7 cellular contexts compared by ENCODE assay signal in the genomic region with DNA sequence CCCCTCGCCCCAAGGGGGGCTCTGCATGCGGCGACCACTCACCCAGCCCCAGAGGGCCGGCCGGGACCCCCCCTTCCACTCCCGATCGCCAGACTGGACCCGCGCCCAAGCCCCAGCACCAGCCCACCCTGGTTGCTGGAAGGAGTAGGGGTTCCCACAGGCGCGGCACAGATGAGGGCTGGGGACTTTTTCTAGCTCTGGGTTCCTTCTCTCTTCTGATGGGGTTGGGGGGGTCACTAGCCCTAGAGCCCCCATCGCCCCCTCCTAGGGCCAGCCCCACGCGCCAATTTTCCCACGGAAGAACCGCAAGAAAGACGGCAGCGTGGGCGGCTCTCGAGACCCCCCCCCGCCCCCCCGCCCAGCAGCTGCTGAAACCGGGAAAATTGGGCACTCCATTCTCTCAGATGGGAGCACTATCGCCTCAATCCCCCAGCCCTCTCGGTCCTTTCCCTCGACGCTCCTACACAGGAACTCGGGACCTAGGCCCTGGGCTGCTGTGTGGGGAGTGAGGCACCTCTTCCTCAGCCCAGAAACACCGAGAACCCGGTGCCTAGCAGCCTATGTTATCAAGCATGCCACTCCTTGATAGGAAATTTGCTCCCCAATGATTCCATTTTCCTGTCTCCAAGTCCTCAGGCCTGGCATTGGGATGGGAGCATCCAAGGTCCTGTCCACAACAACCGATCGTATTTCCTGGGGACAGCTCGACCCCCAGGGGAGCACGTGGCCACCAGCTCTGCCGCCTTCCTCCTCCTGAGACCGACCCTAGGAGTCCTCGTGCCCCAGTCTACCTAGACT. TPM values are rescaled to one million over a fixed set of nuclear protein-coding genes. Genes with fewer than 3 reads are reported as not detected.
DNase-seq lines count a peak whose midpoint lies in the region; ATAC-seq, FAIRE-seq and TF ChIP-seq lines count a peak whose summit lies in the region.

No MANE protein-coding gene starts in this region.

- WGBS in neuronal stem cell (ENCODE audit: extremely low coverage in 2 of 2, insufficient read length in 2 of 2, insufficient replicate concordance in 1 of 2), 2 donors, result no CpG with 5 or more reads among the region's 37 CpGs

- H3K18ac ChIP-seq in neuronal stem cell (ENCODE audit: low read length), result peak overlapping the region; percentile 97

- H3K4me2 ChIP-seq in DND-41 (ENCODE audit: insufficient read depth, low read length) (peak overlapping the region; percentile 91), Loucy (ENCODE audit: low read depth, low read length, poor library complexity, severe bottlenecking) (peak overlapping the region; percentile 66), neuronal stem cell (ENCODE audit: insufficient read depth, low read length, poor library complexity, severe bottlenecking) (peak overlapping the region; percentile 85)

- peak overlapping the region; percentile 22 for H2BK120ac ChIP-seq in neuronal stem cell (ENCODE audit: low read depth, low read length)

- H4K20me1 ChIP-seq in DND-41 (ENCODE audit: insufficient read depth, low read length) (no peaks in the 10 kb centered on the region), Loucy (ENCODE audit: insufficient read depth, low read length, poor library complexity, severe bottlenecking) (no peaks in the 10 kb centered on the region)

- no peak for FAIRE-seq in bronchial epithelial cell (lab: Jason Lieb, UNC)

- peak overlapping the region; percentile 94 for H3K23ac ChIP-seq in neuronal stem cell (ENCODE audit: low read depth, low read length, poor library complexity)

- peak overlapping the region; percentile 99 for H2BK15ac ChIP-seq in neuronal stem cell (ENCODE audit: low read length)

- H2AFZ ChIP-seq in DND-41 (ENCODE audit: low read depth, low read length) (peak overlapping the region; percentile 69), Loucy (ENCODE audit: low read length) (no peak overlapping the region), neuronal stem cell (ENCODE audit: low read length) (peak overlapping the region; percentile 82)

- no peaks in the 10 kb centered on the region for H3F3A ChIP-seq in Loucy (ENCODE audit: low read depth)

- peaks cover 32% of the 10 kb centered on the region for H3K27me3 ChIP-seq in DND-41 (ENCODE audit: insufficient read depth, low read length, poor library complexity)
- H3K27me3 ChIP-seq in Loucy (ENCODE audit: insufficient read depth, low read length, poor library complexity, severe bottlenecking), result no peaks in the 10 kb centered on the region
- peaks cover 45% of the 10 kb centered on the region for H3K27me3 ChIP-seq in bronchial epithelial cell (ENCODE audit: control insufficient read depth, insufficient read depth, low read length)
- H3K27me3 ChIP-seq in neuronal stem cell (ENCODE audit: control insufficient read depth in 3 of 3, insufficient read depth in 3 of 3, low read depth in 1 of 3, low read length in 3 of 3), result peaks cover 57 to 86% (median 63%) of the 10 kb centered on the region in 3 experiments

- H3K36me3 ChIP-seq in DND-41 (ENCODE audit: insufficient read depth, low read length) (no peaks in the 10 kb centered on the region), Loucy (ENCODE audit: insufficient read depth, low read length) (no peaks in the 10 kb centered on the region), bronchial epithelial cell (ENCODE audit: control insufficient read depth, insufficient read depth, low read length) (no peaks in the 10 kb centered on the region), neuronal stem cell (replicated peaks in 1 of 2; ENCODE audit: control insufficient read depth in 2 of 2, insufficient read depth in 2 of 2, low read length in 2 of 2) (no peaks in the 10 kb centered on the region)

- peak overlapping the region; percentile 85 for H2BK5ac ChIP-seq in neuronal stem cell (ENCODE audit: low read length)

- H3K4me1 ChIP-seq in DND-41 (ENCODE audit: insufficient read depth, low read length) (peaks cover 49% of the 10 kb centered on the region), Loucy (ENCODE audit: insufficient read depth, low read length, poor library complexity, severe bottlenecking) (peaks cover 16% of the 10 kb centered on the region), neuronal stem cell (ENCODE audit: control insufficient read depth in 2 of 2, insufficient read depth in 1 of 2, low read depth in 1 of 2, low read length in 2 of 2) (peaks cover 30 to 32% of the 10 kb centered on the region in 2 donors)

- peak overlapping the region; percentile 96 for H3K4ac ChIP-seq in neuronal stem cell (ENCODE audit: low read length)

- no peaks in the 10 kb centered on the region for H3K79me2 ChIP-seq in DND-41 (ENCODE audit: insufficient read depth, low read length)
- H3K79me2 ChIP-seq in Loucy (ENCODE audit: insufficient read depth, low read length), result peaks cover 20% of the 10 kb centered on the region; the same call in 1 of the 2 replicates

- no peaks in the 10 kb centered on the region for H3K79me1 ChIP-seq in neuronal stem cell (ENCODE audit: low read depth, low read length)

- H3K9ac ChIP-seq in DND-41 (ENCODE audit: low read depth, low read length) (peak overlapping the region; percentile 69), Loucy (ENCODE audit: low read depth, low read length, poor library complexity, severe bottlenecking) (peak overlapping the region; percentile 81), neuronal stem cell (ENCODE audit: low read depth, low read length, poor library complexity) (peak overlapping the region; percentile 30)

- no peak overlapping the region for H4K8ac ChIP-seq in neuronal stem cell (ENCODE audit: low read depth, low read length)

- peak overlapping the region in 1 of 2 experiments; percentile 58; a peak in 2 of 4 replicates for H3K4me3 ChIP-seq in DND-41 (ENCODE audit: low read depth in 1 of 2, low read length in 2 of 2)
- H3K4me3 ChIP-seq in Loucy (ENCODE audit: low read length, poor library complexity, severe bottlenecking), result peak overlapping the region; percentile 69
- H3K4me3 ChIP-seq in bronchial epithelial cell (ENCODE audit: low read depth, low read length), result peak overlapping the region; percentile 20
- peak overlapping the region in 1 of 2 donors; percentile 54 for H3K4me3 ChIP-seq in neuronal stem cell (ENCODE audit: low read length in 2 of 2)

- no peaks in the 10 kb centered on the region for H3K9me2 ChIP-seq in Loucy (replicated peaks; ENCODE audit: low read depth, low read length)

- peak overlapping the region; percentile 81 for H4K91ac ChIP-seq in neuronal stem cell (ENCODE audit: low read depth, low read length, poor library complexity)

- H3K27ac ChIP-seq in DND-41 (ENCODE audit: low read length) (peak overlapping the region; percentile 30; the same call in 1 of the 2 replicates), neuronal stem cell (replicated peaks; ENCODE audit: low read length) (no peak overlapping the region)

- peak overlapping the region; percentile 99 for H2AK5ac ChIP-seq in neuronal stem cell (ENCODE audit: low read depth, low read length)

- no peak for DNase-seq in DND-41
- DNase-seq in bronchial epithelial cell (ENCODE audit: low read depth), result no peak
- DNase-seq in neuronal stem cell (ENCODE audit: low spot score), result no peak
- no peak for DNase-seq in D341Med (ENCODE audit: low spot score)
- no peak for DNase-seq in NCI-H82 treated with DMSO at 0.1 percent for 48 hours (lab: John Stamatoyannopoulos, UW; ENCODE audit: unreplicated experiment)

- ATAC-seq in DND-41 (ENCODE audit: insufficient read depth, low read depth), result no peak
- ATAC-seq in HG03045 (IDR thresholded peaks at IDR 0.05; ENCODE audit: unreplicated experiment), result no peak

- TF ChIP-seq CTCF in DND-41 (IDR thresholded peaks at IDR 0.05; ENCODE audit: borderline replicate concordance, extremely low read depth, low read length, poor library complexity, severe bottlenecking) (no peak), Loucy (conservative IDR thresholded peaks at IDR 0.05; ENCODE audit: low read length) (no peak), bronchial epithelial cell (IDR thresholded peaks at IDR 0.05; ENCODE audit: insufficient read depth, low read length, severe bottlenecking) (no peak)

- peak overlapping the region; percentile 67 for H2BK12ac ChIP-seq in neuronal stem cell (ENCODE audit: low read length)

- no peaks in the 10 kb centered on the region for H3K9me3 ChIP-seq in DND-41 (ENCODE audit: insufficient read depth, low read length, severe bottlenecking)
- no peaks in the 10 kb centered on the region for H3K9me3 ChIP-seq in Loucy (ENCODE audit: insufficient read depth, low read depth, low read length)
- peaks cover 3 to 7% of the 10 kb centered on the region in 2 donors for H3K9me3 ChIP-seq in neuronal stem cell (replicated peaks in 1 of 2; ENCODE audit: control insufficient read depth in 2 of 2, insufficient read depth in 1 of 2, low read depth in 1 of 2, low read length in 2 of 2)

- H3K14ac ChIP-seq in neuronal stem cell (ENCODE audit: low read length), result peak overlapping the region; percentile 47

RNA-seq across cellular contexts. Expression of gene CBX8, which starts 17.1 kb away (rescaled TPM):
- total RNA-seq in bronchial epithelial cell, result 2.6 and 2.7 TPM in 2 replicates
- polyA plus RNA-seq in neuronal stem cell (2013, experiment 1 of 2), result 5.5 TPM
- polyA plus RNA-seq in neuronal stem cell (2013, experiment 2 of 2), result 5.0 TPM

RNA-seq across cellular contexts. Expression of gene CBX4, which starts 25.2 kb away (rescaled TPM):
- total RNA-seq in bronchial epithelial cell, result 43.4 and 86.8 TPM in 2 replicates
- 10.0 TPM for polyA plus RNA-seq in neuronal stem cell (2013, experiment 1 of 2)
- polyA plus RNA-seq in neuronal stem cell (2013, experiment 2 of 2), result 10.0 TPM

RNA-seq across cellular contexts. Expression of gene CBX2, which starts 36.1 kb away (rescaled TPM):
- total RNA-seq in bronchial epithelial cell, result 1.1 and 2.3 TPM in 2 replicates
- 72.5 TPM for polyA plus RNA-seq in neuronal stem cell (2013, experiment 1 of 2)
- 70.8 TPM for polyA plus RNA-seq in neuronal stem cell (2013, experiment 2 of 2)

Comparison
In these comparisons a context has a peak if more than half of its experiments do, and no peak if none do; other contexts are left out.
1. H3K9ac ChIP-seq: peak in every context shown above with its lines; median percentile 81 in Loucy; 69 in DND-41; 30 in neuronal stem cell.